ENCODE assay signal across 8 cellular contexts in the genomic region with DNA sequence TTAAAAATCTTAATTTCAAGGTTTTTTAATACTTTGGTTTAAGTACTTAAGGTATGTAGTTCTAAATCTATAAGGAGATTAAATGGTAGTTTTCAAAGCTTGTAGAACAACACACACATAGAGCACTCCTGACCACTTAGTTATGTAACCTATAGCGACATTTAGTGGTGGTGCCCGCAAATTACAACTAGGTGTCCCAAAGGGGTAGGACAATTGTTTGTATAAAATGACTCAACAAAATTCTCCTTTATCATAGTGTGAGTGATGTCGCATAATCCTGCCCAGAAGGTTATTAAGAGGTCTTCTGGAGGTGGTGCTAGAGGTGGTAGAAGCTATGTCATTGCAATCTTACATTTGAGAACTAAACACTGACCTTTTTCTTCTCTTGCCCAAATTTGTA.
A peak's percentile ranks its signal among the peaks of the same experiment; 100 is the strongest.
DNase-seq lines count a peak whose midpoint lies in the region; ATAC-seq and TF ChIP-seq lines count a peak whose summit lies in the region.

No MANE protein-coding gene starts in this region.

- ATAC-seq in HG02870 (IDR thresholded peaks at IDR 0.05; ENCODE audit: unreplicated experiment) = peak; percentile 90

- no peak overlapping the region for H3K4me3 ChIP-seq in sigmoid colon

- TF ChIP-seq CTCF in GM12874 (IDR thresholded peaks at IDR 0.05; ENCODE audit: insufficient read depth, low read depth, low read length) (peak; percentile 51; the same call in 1 of the 2 replicates), sigmoid colon (IDR thresholded peaks at IDR 0.05) (peak; percentile 54 to 75 (median 68))

- H3K4me1 ChIP-seq in sigmoid colon = no peaks in the 10 kb centered on the region

- no peaks in the 10 kb centered on the region for H3K36me3 ChIP-seq in sigmoid colon

- no peak overlapping the region for H3K27ac ChIP-seq in sigmoid colon

- 1 to 2% methylated on average over 3 of the region's 3 CpGs for WGBS in sigmoid colon, 2 donors

- no peaks in the 10 kb centered on the region for H3K9me3 ChIP-seq in sigmoid colon

- TF ChIP-seq POLR2A in sigmoid colon (IDR thresholded peaks at IDR 0.05) = no peak

- intact Hi-C loops in sigmoid colon (cut with DNase I) = loop anchor here (1.0 to 10.0 kb wide), 3 partner anchors 377 to 440 kb away; no protein-coding TSS in a partner anchor

- no peak for TF ChIP-seq EP300 in sigmoid colon (IDR thresholded peaks at IDR 0.05)

- H3K27me3 ChIP-seq in sigmoid colon = no peaks in the 10 kb centered on the region

- DNase-seq in NCI-H1436 (lab: John Stamatoyannopoulos, UW) (peak; percentile 79), SW480 (ENCODE audit: low spot score) (peak; percentile 76), anterior cingulate cortex (lab: John Stamatoyannopoulos, UW) (peak in 50 of 58 donors; percentile 0 to 73 (median 26)), hepatic stellate cell (ENCODE audit: low spot score) (peak; percentile 24), sigmoid colon (peak; percentile 79), 8988T (no peak)
